ENCODE assay signal across 12 cellular contexts in genomic region chr12:998020-998874, GRCh38. TPM values are rescaled to one million over a fixed set of nuclear protein-coding genes. Genes with fewer than 3 reads are reported as not detected.
DNase-seq lines count a peak whose midpoint lies in the region; ATAC-seq and TF ChIP-seq lines count a peak whose summit lies in the region.
"Had no signal": no experiment of that assay in that cellular context is flagged by ENCODE, and none has a peak within 500 bp of the region (broad histone marks: within the 10 kb centered on the region; RNA-seq: fewer than 3 reads in every experiment).

No MANE protein-coding gene starts in this region.

- POLR2A ChIA-PET in Caco-2 (lab: Charles Lee): no interaction called here
- POLR2A ChIA-PET in CD4-positive, alpha-beta memory T cell (lab: Charles Lee; ENCODE audit: partially characterized antibody): no interaction called here

- H3K27ac ChIP-seq in heart left ventricle: peak overlapping the region in 4 of 12 donors; percentile 16 to 30 (median 25)
- H3K27ac ChIP-seq in CD4-positive, alpha-beta memory T cell (ENCODE audit: low read depth, low read length): no peak overlapping the region
- H3K27ac ChIP-seq: Peyer's patch had no signal

- no peak overlapping the region for H3K4me3 Mint-ChIP-seq in Caco-2 (ENCODE audit: unreplicated experiment)
- no peak overlapping the region for H3K4me3 Mint-ChIP-seq in CD4-positive, alpha-beta memory T cell
- H3K4me3 Mint-ChIP-seq: activated CD4-positive, alpha-beta T cell treated with anti-CD3 and anti-CD28 coated beads for 36 hours had no signal

- no TSS peak for BruUV-seq in Caco-2 (replicated peaks; lab: Mats Ljungman, UMichigan)

- H3K4me1 Mint-ChIP-seq in Caco-2 (ENCODE audit: low read depth, unreplicated experiment): peaks cover 36% of the 10 kb centered on the region
- peaks cover 9 to 25% (median 22%) of the 10 kb centered on the region in 4 donors for H3K4me1 Mint-ChIP-seq in CD4-positive, alpha-beta memory T cell

- no peak for TF ChIP-seq CTCF in Caco-2 (IDR thresholded peaks at IDR 0.05; ENCODE audit: insufficient read depth in 1 of 2, low read depth in 1 of 2, low read length in 1 of 2, severe bottlenecking in 1 of 2, unreplicated experiment in 1 of 2)
- TF ChIP-seq CTCF in heart left ventricle (IDR thresholded peaks at IDR 0.05): no peak

- ATAC-seq in GM19468 (IDR thresholded peaks at IDR 0.05; ENCODE audit: extremely low read depth, unreplicated experiment) (peak; percentile 46), HG03521 (IDR thresholded peaks at IDR 0.05; ENCODE audit: unreplicated experiment) (peak; percentile 70), heart left ventricle (peak in 3 of 4 donors; percentile 64 to 86 (median 83))
- ATAC-seq: activated CD4-positive, alpha-beta T cell treated with anti-CD3 and anti-CD28 coated beads for 36 hours had no signal

- H3K9me3 Mint-ChIP-seq in Caco-2 (ENCODE audit: unreplicated experiment): no peaks in the 10 kb centered on the region
- H3K9me3 Mint-ChIP-seq in CD4-positive, alpha-beta memory T cell: no peaks in the 10 kb centered on the region

- no peak for TF ChIP-seq POLR2A in heart left ventricle (IDR thresholded peaks at IDR 0.05)

- WGBS in heart left ventricle, 4 donors: 51 to 66% (median 57%) methylated on average over 6 of the region's 6 CpGs

- H3K27me3 ChIP-seq in Caco-2 (replicated peaks; ENCODE audit: control insufficient read depth, insufficient read depth, low read length) (no peaks in the 10 kb centered on the region), heart left ventricle (no peaks in the 10 kb centered on the region)
- no peaks in the 10 kb centered on the region for H3K27me3 ChIP-seq in CD4-positive, alpha-beta memory T cell (ENCODE audit: insufficient read depth, low read length)
- H3K27me3 ChIP-seq: Peyer's patch had no signal

- DNase-seq in Caco-2: peak; percentile 76 to 77
- no peak for DNase-seq in heart left ventricle
- no peak for DNase-seq in HUDEP-2 (lab: John Stamatoyannopoulos, UW; ENCODE audit: unreplicated experiment in 76 of 76)
- DNase-seq in CD4-positive, alpha-beta memory T cell: no peak
- DNase-seq in midbrain (lab: John Stamatoyannopoulos, UW): no peak
- DNase-seq in NCI-H2081 (lab: John Stamatoyannopoulos, UW): no peak
- DNase-seq: activated CD4-positive, alpha-beta T cell treated with anti-CD3 and anti-CD28 coated beads for 36 hours; NCI-H1048; Peyer's patch had no signal

- H3K9me3 ChIP-seq in Caco-2: no peaks in the 10 kb centered on the region
- H3K9me3 ChIP-seq in heart left ventricle: no peaks in the 10 kb centered on the region
- H3K9me3 ChIP-seq in CD4-positive, alpha-beta memory T cell (ENCODE audit: control insufficient read depth in 1 of 2, low read length in 2 of 2): no peaks in the 10 kb centered on the region
- H3K9me3 ChIP-seq: Peyer's patch had no signal

- H3K27me3 Mint-ChIP-seq in Caco-2 (ENCODE audit: insufficient read depth, unreplicated experiment): no peaks in the 10 kb centered on the region
- no peaks in the 10 kb centered on the region for H3K27me3 Mint-ChIP-seq in CD4-positive, alpha-beta memory T cell
- H3K27me3 Mint-ChIP-seq: activated CD4-positive, alpha-beta T cell treated with anti-CD3 and anti-CD28 coated beads for 36 hours had no signal

- H3K4me1 ChIP-seq in Caco-2: peaks cover 15% of the 10 kb centered on the region
- H3K4me1 ChIP-seq in heart left ventricle: peaks cover 0 to 31% (median 16%) of the 10 kb centered on the region in 12 donors
- H3K4me1 ChIP-seq in CD4-positive, alpha-beta memory T cell (ENCODE audit: insufficient read depth, low read length): no peaks in the 10 kb centered on the region

- intact Hi-C loops in Caco-2 (cut with micrococcal nuclease; ENCODE audit: unreplicated experiment) (no loop called here), heart left ventricle (cut with DNase I) (loop anchor here in 5 of 10 donors (10.0 kb wide), 4 partner anchors 57 to 597 kb away; partner anchors contain the start of gene FBXL14 (in 1 of the 5))
- intact Hi-C loops in CD4-positive, alpha-beta memory T cell (cut with micrococcal nuclease): no loop called here

- H3K27ac Mint-ChIP-seq in Caco-2 (ENCODE audit: unreplicated experiment): peak overlapping the region; percentile 31
- H3K27ac Mint-ChIP-seq in CD4-positive, alpha-beta memory T cell: peak overlapping the region in 1 of 7 donors; percentile 79
- H3K27ac Mint-ChIP-seq: activated CD4-positive, alpha-beta T cell treated with anti-CD3 and anti-CD28 coated beads for 36 hours had no signal

- H3K4me3 ChIP-seq in Caco-2 (ENCODE audit: low read depth, low read length) (no peak overlapping the region), heart left ventricle (no peak overlapping the region)
- no peak overlapping the region for H3K4me3 ChIP-seq in CD4-positive, alpha-beta memory T cell (ENCODE audit: low read length in 2 of 2)
- H3K4me3 ChIP-seq: lung, Peyer's patch had no signal

- CTCF ChIA-PET in Caco-2 (lab: Charles Lee): interaction anchor here (0.6 to 2.1 kb wide), 3 partner anchors 10 to 95 kb away, joined by 3 to 9 read pairs (median 4); partner anchors contain the start of gene RAD52
- CTCF ChIA-PET in CD4-positive, alpha-beta memory T cell (lab: Charles Lee; ENCODE audit: partially characterized antibody): no interaction called here

- H3K36me3 Mint-ChIP-seq in Caco-2 (ENCODE audit: insufficient read depth, unreplicated experiment): peaks cover 19% of the 10 kb centered on the region
- peaks cover 6 to 9% of the 10 kb centered on the region in 2 donors for H3K36me3 Mint-ChIP-seq in CD4-positive, alpha-beta memory T cell

- H3K36me3 ChIP-seq in Caco-2 (ENCODE audit: control insufficient read depth, insufficient read depth, low read length): no peaks in the 10 kb centered on the region
- H3K36me3 ChIP-seq in heart left ventricle: peaks cover 0 to 9% (median 3%) of the 10 kb centered on the region in 9 donors
- no peaks in the 10 kb centered on the region for H3K36me3 ChIP-seq in CD4-positive, alpha-beta memory T cell (ENCODE audit: insufficient read depth, low read length)
- H3K36me3 ChIP-seq: Peyer's patch had no signal

RNA-seq across cellular contexts. Expression of gene ERC1, which starts 7.2 kb away (rescaled TPM):
- total RNA-seq in Caco-2 (2022) (88.4 and 111 TPM in 2 replicates), heart left ventricle (10 to 100 TPM; 36.0 to 84.0 (median 52.8) TPM)
- polyA plus RNA-seq in heart left ventricle: 10 to 100 TPM; 13.5 to 20.9 TPM
- total RNA-seq in CD4-positive, alpha-beta memory T cell: 10 to 100 TPM; 34.3 to 41.7 TPM
- 10 to 100 TPM in 1 of 2 donors, 1 to 10 TPM in 1; 4.0 to 23.2 TPM for polyA plus RNA-seq in CD4-positive, alpha-beta memory T cell

RNA-seq across cellular contexts. Expression of gene RAD52, which starts 48.8 kb away (rescaled TPM):
- total RNA-seq in Caco-2 (2022): 53.8 and 53.9 TPM in 2 replicates
- total RNA-seq in heart left ventricle: 1 to 10 TPM; 4.1 to 9.7 (median 6.2) TPM
- 1 to 10 TPM; 4.3 to 7.9 TPM for polyA plus RNA-seq in heart left ventricle
- 10 to 100 TPM; 30.7 to 31.5 TPM for total RNA-seq in CD4-positive, alpha-beta memory T cell
- polyA plus RNA-seq in CD4-positive, alpha-beta memory T cell: 1 to 10 TPM in 1 of 2 donors, under 1 TPM in 1; 0.26 to 5.0 TPM

Comparison
In these comparisons a context has a peak if more than half of its experiments do, and no peak if none do; other contexts are left out.
1. DNase-seq: peak in Caco-2 (2 of 2); none in heart left ventricle (0 of 5), HUDEP-2 (0 of 76), CD4-positive, alpha-beta memory T cell (0 of 5), midbrain (single experiment) and NCI-H2081 (0 of 2).
2. Peak in every context shown above with its lines, with median percentiles within 50 percentile points of each other: ATAC-seq.